9 cellular contexts compared by ENCODE assay signal in genomic region chr6:52761673-52762491, GRCh38. TPM values are rescaled to one million over a fixed set of nuclear protein-coding genes. Genes with fewer than 3 reads are reported as not detected.
"Had no signal": no experiment of that assay in that cellular context is flagged by ENCODE, and none has a peak within 500 bp of the region (broad histone marks: within the 10 kb centered on the region; RNA-seq: fewer than 3 reads in every experiment).

No MANE protein-coding gene starts in this region.

RNA-seq across cellular contexts. Expression of gene GSTA2, which starts 1.4 kb away (rescaled TPM):
- total RNA-seq: activated CD4-positive, alpha-beta memory T cell treated with anti-CD3 and anti-CD28 coated beads for 36 hours; activated CD4-positive, alpha-beta T cell treated with anti-CD3 and anti-CD28 coated beads, Interleukin-2, amount 10 ng/mL, durations not matched to agents 7 days and 5 days; activated naive CD4-positive, alpha-beta T cell treated with anti-CD3 and anti-CD28 coated beads, Interleukin-2, amount 50 U/mL, for 72 hours; activated T-cell treated with anti-CD3 and anti-CD28 coated beads, Interleukin-2, amount 50 U/mL, for 4 hours; ascending aorta; IMR-90; LHCN-M2; RPMI7951; T-helper 17 cell had no signal
- polyA plus RNA-seq: IMR-90 had no signal

RNA-seq across cellular contexts. Expression of gene GSTA1, which starts 41.7 kb away (rescaled TPM):
- total RNA-seq: activated CD4-positive, alpha-beta memory T cell treated with anti-CD3 and anti-CD28 coated beads for 36 hours; activated CD4-positive, alpha-beta T cell treated with anti-CD3 and anti-CD28 coated beads, Interleukin-2, amount 10 ng/mL, durations not matched to agents 7 days and 5 days; activated naive CD4-positive, alpha-beta T cell treated with anti-CD3 and anti-CD28 coated beads, Interleukin-2, amount 50 U/mL, for 72 hours; LHCN-M2 had no signal
